21 cellular contexts compared by ENCODE assay signal in genomic region chr7:96217147-96217546, GRCh38.
DNase-seq lines count a peak whose midpoint lies in the region; ATAC-seq, FAIRE-seq and TF ChIP-seq lines count a peak whose summit lies in the region.
"Had no signal": no experiment of that assay in that cellular context is flagged by ENCODE, and none has a peak within 500 bp of the region (broad histone marks: within the 10 kb centered on the region; RNA-seq: fewer than 3 reads in every experiment).

No MANE protein-coding gene starts in this region.

- no peaks in the 10 kb centered on the region for H3K27me3 ChIP-seq in IMR-90 (ENCODE audit: control insufficient read depth, insufficient read depth, low read length)
- no peaks in the 10 kb centered on the region for H3K27me3 ChIP-seq in PC-9 (ENCODE audit: insufficient read depth, low read depth)
- no peaks in the 10 kb centered on the region for H3K27me3 ChIP-seq in foreskin keratinocyte
- H3K27me3 ChIP-seq: BE2C had no signal

- no peak overlapping the region for H2BK20ac ChIP-seq in IMR-90 (ENCODE audit: low read depth, low read length)

- TF ChIP-seq EP300 in A549 (IDR thresholded peaks at IDR 0.05) = no peak

- H4K20me1 ChIP-seq in IMR-90 (ENCODE audit: insufficient read depth, low read length) (no peaks in the 10 kb centered on the region), PC-9 (ENCODE audit: insufficient read depth) (no peaks in the 10 kb centered on the region)

- no peak overlapping the region for H2BK15ac ChIP-seq in IMR-90 (ENCODE audit: low read depth, low read length)

- in situ Hi-C loops in IMR-90 (cut with MboI; ENCODE audit: low sequenced_read_pairs) = no loop called here

- H2AFZ ChIP-seq in IMR-90 (replicated peaks; ENCODE audit: low read length, poor library complexity) (no peak overlapping the region), PC-9 (no peak overlapping the region)
- H2AFZ ChIP-seq: GM23338 had no signal

- no peak overlapping the region for H4K91ac ChIP-seq in IMR-90 (ENCODE audit: insufficient read depth, low read depth, low read length)

- H3K14ac ChIP-seq in IMR-90 (replicated peaks; ENCODE audit: low read depth, low read length) = no peak overlapping the region

- H3K4ac ChIP-seq in IMR-90 (ENCODE audit: low read depth, low read length) = no peak overlapping the region

- no peak overlapping the region for H2BK5ac ChIP-seq in IMR-90 (ENCODE audit: low read depth, low read length, poor library complexity, severe bottlenecking)

- no peak for DNase-seq in A549 (ENCODE audit: low read depth in 1 of 2, low spot score in 1 of 2)
- no peak for DNase-seq in IMR-90
- DNase-seq in PC-9 = no peak
- peak in 1 of 2 donors; percentile 47 for DNase-seq in foreskin keratinocyte
- no peak for DNase-seq in HT-29 (ENCODE audit: low spot score)
- DNase-seq in posterior vena cava (ENCODE audit: low spot score) = no peak
- DNase-seq: ACHN; BE2C; C1 segment of cervical spinal cord; CD4-positive, CD25-positive, alpha-beta regulatory T cell; CD8-positive, alpha-beta memory T cell; COR-L47; HCEC 1CT; KG1 had no signal

- POLR2A ChIA-PET in A549 (lab: Yijun Ruan, JAX) (no interaction called here), IMR-90 (lab: Charles Lee; ENCODE audit: unreplicated experiment) (no interaction called here), PC-9 (lab: Charles Lee; ENCODE audit: unreplicated experiment) (no interaction called here)

- no peak overlapping the region for H2BK120ac ChIP-seq in IMR-90 (ENCODE audit: low read depth, low read length)

- no peak overlapping the region for H4K8ac ChIP-seq in IMR-90 (ENCODE audit: low read depth in 2 of 2, low read length in 2 of 2)

- H3K4me1 ChIP-seq in A549 (peaks cover 16% of the 10 kb centered on the region), IMR-90 (ENCODE audit: control insufficient read depth, insufficient read depth, low read length) (no peaks in the 10 kb centered on the region), PC-9 (replicated peaks; ENCODE audit: insufficient read depth) (peaks cover 41% of the 10 kb centered on the region), foreskin keratinocyte (peaks cover 17% of the 10 kb centered on the region)
- H3K4me1 ChIP-seq: BE2C had no signal

- H3K79me2 ChIP-seq in PC-9 (ENCODE audit: low read depth) = peaks cover 19% of the 10 kb centered on the region

- peaks cover 27% of the 10 kb centered on the region for H3F3A ChIP-seq in PC-9 (ENCODE audit: insufficient read depth, low read depth)

- dilution Hi-C loops in IMR-90 (cut with HindIII; ENCODE audit: low sequenced_read_pairs, unreplicated experiment) = no loop called here

- H3K9me3 ChIP-seq in A549 (no peaks in the 10 kb centered on the region), IMR-90 (ENCODE audit: control insufficient read depth, insufficient read depth, low read length) (no peaks in the 10 kb centered on the region), PC-9 (ENCODE audit: insufficient read depth, low read depth) (no peaks in the 10 kb centered on the region)
- H3K9me3 ChIP-seq: BE2C had no signal

- TF ChIP-seq CTCF in A549 (IDR thresholded peaks at IDR 0.05) (no peak), IMR-90 (conservative IDR thresholded peaks at IDR 0.05; ENCODE audit: low read depth, low read length) (no peak), PC-9 (conservative IDR thresholded peaks at IDR 0.05) (no peak), foreskin keratinocyte (conservative IDR thresholded peaks at IDR 0.05) (no peak)

- no peak overlapping the region for H3K18ac ChIP-seq in IMR-90 (ENCODE audit: low read depth, low read length)

- H3K4me2 ChIP-seq in A549 (no peak overlapping the region), IMR-90 (ENCODE audit: low read depth, low read length) (no peak overlapping the region), PC-9 (no peak overlapping the region)
- H3K4me2 ChIP-seq: GM23338 had no signal

- ATAC-seq in A549 (no peak), IMR-90 (ENCODE audit: low read depth) (no peak), foreskin keratinocyte (peak; percentile 7), GM21786 (IDR thresholded peaks at IDR 0.05; ENCODE audit: unreplicated experiment) (no peak)
- ATAC-seq: GM23338 had no signal

- no peak overlapping the region for H3K9ac ChIP-seq in IMR-90 (ENCODE audit: low read depth, low read length)

- BruUV-seq in IMR-90 (replicated peaks; lab: Mats Ljungman, UMichigan) (no TSS peak), PC-9 (replicated peaks; lab: Mats Ljungman, UMichigan) (no TSS peak)

- H3K4me3 ChIP-seq in A549 (no peak overlapping the region), IMR-90 (ENCODE audit: insufficient read depth, low read depth, low read length) (no peak overlapping the region), PC-9 (no peak overlapping the region)
- H3K4me3 ChIP-seq: GM23338 had no signal

- intact Hi-C loops in IMR-90 (cut with micrococcal nuclease) = no loop called here
- intact Hi-C loops in PC-9 (cut with micrococcal nuclease; ENCODE audit: unreplicated experiment) = loop anchor here (5.0 kb wide), 1 partner anchor 80 kb away; no protein-coding TSS in a partner anchor
- intact Hi-C loops in posterior vena cava (cut with DNase I) = no loop called here

- peaks cover 0 to 3% of the 10 kb centered on the region in 2 experiments; a peak in 2 of 4 replicates for H3K79me1 ChIP-seq in IMR-90 (ENCODE audit: low read depth in 1 of 2, low read length in 2 of 2)

- CTCF ChIA-PET in A549 (lab: Yijun Ruan, JAX) (no interaction called here), IMR-90 (lab: Yijun Ruan, JAX) (no interaction called here), PC-9 (lab: Charles Lee) (interaction anchor here (0.6 kb wide), 1 partner anchor 484 kb away, joined by 7 read pairs; no protein-coding TSS in a partner anchor)

- peak; percentile 7 for FAIRE-seq in A549 (lab: Jason Lieb, UNC)
- FAIRE-seq: D721Med, G401.6, GM12891, GM19239, H54 had no signal

- no peak overlapping the region for H3K23ac ChIP-seq in IMR-90 (ENCODE audit: low read depth, low read length)

- TF ChIP-seq POLR2A in A549 (IDR thresholded peaks at IDR 0.05; ENCODE audit: low read length) = no peak
- no peak for TF ChIP-seq POLR2A in IMR-90 (IDR thresholded peaks at IDR 0.05; ENCODE audit: low read depth, low read length)

- H3K56ac ChIP-seq in IMR-90 (ENCODE audit: extremely low read depth, insufficient read depth, low read length) = no peak overlapping the region

- H3K9me1 ChIP-seq in IMR-90 (ENCODE audit: insufficient read depth, low read length) = no peaks in the 10 kb centered on the region

- H4K5ac ChIP-seq in IMR-90 (ENCODE audit: low read depth, low read length) = no peak overlapping the region

- 79% methylated on average over 1 of the region's 1 CpG for WGBS in A549 (ENCODE audit: missing lambda C conversion rate)
- WGBS in IMR-90 (ENCODE audit: extremely low coverage in 2 of 2, insufficient read length in 1 of 2), 2 experiments = no CpG with 5 or more reads among the region's 1 CpG

- H3K36me3 ChIP-seq in IMR-90 (ENCODE audit: control insufficient read depth, insufficient read depth, low read length) (no peaks in the 10 kb centered on the region), PC-9 (ENCODE audit: low read depth) (peaks cover 4% of the 10 kb centered on the region; the same call in 1 of the 2 replicates)
- H3K36me3 ChIP-seq: BE2C had no signal

- TF ChIP-seq RAD21 in A549 (conservative IDR thresholded peaks at IDR 0.05 in 1 of 2, IDR thresholded peaks at IDR 0.05 in 1 of 2) (no peak), IMR-90 (IDR thresholded peaks at IDR 0.05; ENCODE audit: low read length) (no peak)

- H2AK5ac ChIP-seq in IMR-90 (ENCODE audit: low read depth, low read length) = no peak overlapping the region

- no peaks in the 10 kb centered on the region for H3K9me2 ChIP-seq in PC-9 (ENCODE audit: insufficient read depth)

- H2AK9ac ChIP-seq in IMR-90 (replicated peaks; ENCODE audit: low read depth, low read length, poor library complexity) = no peak overlapping the region

- H3K27ac ChIP-seq in A549 = no peak overlapping the region
- no peak overlapping the region for H3K27ac ChIP-seq in IMR-90 (ENCODE audit: insufficient read depth, low read length)
- H3K27ac ChIP-seq in PC-9 = peak overlapping the region; percentile 33; the same call in 1 of the 2 replicates
- H3K27ac ChIP-seq in foreskin keratinocyte = no peak overlapping the region

TF ChIP-seq in A549, 52 proteins besides CTCF, POLR2A, EP300 and RAD21:
- TF ChIP-seq FOXS1 (CRISPR knock-in tag; IDR thresholded peaks at IDR 0.05) (no peak), POLR2AphosphoS2 (conservative IDR thresholded peaks at IDR 0.05; ENCODE audit: low read length) (no peak), ZNF302 (CRISPR knock-in tag; IDR thresholded peaks at IDR 0.05) (no peak), ZFP36 (IDR thresholded peaks at IDR 0.05; ENCODE audit: borderline replicate concordance, partially characterized antibody) (no peak), NFE2L2 (conservative IDR thresholded peaks at IDR 0.05; ENCODE audit: low read length) (peak; percentile 49; the same call in 1 of the 2 replicates), EHMT2 (IDR thresholded peaks at IDR 0.05; ENCODE audit: low read depth) (no peak), HOXB13 (CRISPR knock-in tag; IDR thresholded peaks at IDR 0.05; ENCODE audit: low read depth) (no peak), CHD4 (IDR thresholded peaks at IDR 0.05; ENCODE audit: borderline replicate concordance) (no peak), MAFK (IDR thresholded peaks at IDR 0.05; ENCODE audit: partially characterized antibody) (peak; percentile 83), SMC3 (IDR thresholded peaks at IDR 0.05) (no peak), EHF (CRISPR knock-in tag; IDR thresholded peaks at IDR 0.05) (no peak)
TF ChIP-seq in A549: peak in this region for 2.

TF ChIP-seq in IMR-90, 13 proteins besides CTCF, POLR2A, EP300 and RAD21:
- TF ChIP-seq NFE2L2 (IDR thresholded peaks at IDR 0.05; ENCODE audit: low read depth, low read length) (peak; percentile 80), MAFK (IDR thresholded peaks at IDR 0.05; ENCODE audit: low read depth, low read length) (peak; percentile 49; the same call in 1 of the 2 replicates), USF2 (IDR thresholded peaks at IDR 0.05; ENCODE audit: low read depth, low read length) (no peak)
